ENCODE assay signal across 14 cellular contexts in the genomic region with DNA sequence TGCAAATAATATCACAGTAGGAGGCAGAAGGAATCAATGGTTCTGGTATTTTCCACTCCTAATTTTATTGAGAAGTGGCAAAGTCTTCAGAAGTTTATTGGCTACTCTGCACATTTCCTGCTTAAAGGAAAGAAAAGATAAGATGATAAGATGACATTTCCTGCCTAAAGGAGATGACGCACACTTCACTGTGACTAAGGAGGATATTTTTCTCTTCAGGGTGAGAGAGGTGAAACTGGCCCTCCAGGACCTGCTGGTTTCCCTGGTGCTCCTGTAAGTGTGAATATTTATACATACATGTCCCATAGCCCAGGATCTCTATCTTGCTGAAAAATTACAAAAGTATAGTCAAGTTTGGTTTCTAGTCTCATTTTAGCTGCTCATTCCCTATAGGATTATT. TPM values are rescaled to one million over a fixed set of nuclear protein-coding genes. Genes with fewer than 3 reads are reported as not detected.
DNase-seq lines count a peak whose midpoint lies in the region; ATAC-seq and TF ChIP-seq lines count a peak whose summit lies in the region.
"Had no signal": no experiment of that assay in that cellular context is flagged by ENCODE, and none has a peak within 500 bp of the region (broad histone marks: within the 10 kb centered on the region; RNA-seq: fewer than 3 reads in every experiment).

No MANE protein-coding gene starts in this region.

- H2AFZ ChIP-seq in DND-41 (ENCODE audit: low read depth, low read length): no peak overlapping the region
- H2AFZ ChIP-seq: GM23338 had no signal

- H3K36me3 ChIP-seq in DND-41 (ENCODE audit: insufficient read depth, low read length) (no peaks in the 10 kb centered on the region), adipocyte (ENCODE audit: control insufficient read depth, insufficient read depth, low read length, severe bottlenecking) (peaks cover 99% of the 10 kb centered on the region), Caco-2 (ENCODE audit: control insufficient read depth, insufficient read depth, low read length) (no peaks in the 10 kb centered on the region; the same call in 1 of the 2 replicates)

- H3K36me3 Mint-ChIP-seq in Caco-2 (ENCODE audit: insufficient read depth, unreplicated experiment): no peaks in the 10 kb centered on the region

- no peaks in the 10 kb centered on the region for H4K20me1 ChIP-seq in DND-41 (ENCODE audit: insufficient read depth, low read length)

- no peak overlapping the region for H3K4me3 Mint-ChIP-seq in Caco-2 (ENCODE audit: unreplicated experiment)
- H3K4me3 Mint-ChIP-seq: CD4-positive, alpha-beta T cell; GM23338 had no signal

- CTCF ChIA-PET in Caco-2 (lab: Charles Lee): no interaction called here

- H3K27me3 Mint-ChIP-seq in Caco-2 (ENCODE audit: insufficient read depth, unreplicated experiment): no peaks in the 10 kb centered on the region
- H3K27me3 Mint-ChIP-seq: CD4-positive, alpha-beta T cell had no signal

- POLR2A ChIA-PET in Caco-2 (lab: Charles Lee): no interaction called here

- no peaks in the 10 kb centered on the region for H3K9me3 Mint-ChIP-seq in Caco-2 (ENCODE audit: unreplicated experiment)
- H3K9me3 Mint-ChIP-seq: CD4-positive, alpha-beta T cell; GM23338 had no signal

- no peaks in the 10 kb centered on the region for H3K79me2 ChIP-seq in DND-41 (ENCODE audit: insufficient read depth, low read length)

- DNase-seq in DND-41: no peak
- DNase-seq in LoVo (ENCODE audit: low spot score): peak; percentile 24
- peak; percentile 47 for DNase-seq in adipocyte (ENCODE audit: low read depth)
- peak; percentile 37 for DNase-seq in kidney tubule cell (ENCODE audit: low spot score)
- DNase-seq in GM20000 (ENCODE audit: low spot score): no peak
- DNase-seq in Caco-2: no peak
- DNase-seq: CD4-positive, alpha-beta T cell; KBM-7; left colon; Right ventricle myocardium superior had no signal

- H3K9ac ChIP-seq in DND-41 (ENCODE audit: low read depth, low read length) (no peak overlapping the region), adipocyte (ENCODE audit: low read length) (peak overlapping the region; percentile 73)

- no peak overlapping the region for H3K4me2 ChIP-seq in DND-41 (ENCODE audit: insufficient read depth, low read length)
- H3K4me2 ChIP-seq: GM23338 had no signal

- H3K4me3 ChIP-seq in DND-41 (ENCODE audit: low read depth in 1 of 2, low read length in 2 of 2) (no peak overlapping the region), adipocyte (ENCODE audit: low read length) (no peak overlapping the region), Caco-2 (ENCODE audit: low read depth, low read length) (no peak overlapping the region)
- H3K4me3 ChIP-seq: gastroesophageal sphincter, GM23338 had no signal

- BruUV-seq in Caco-2 (replicated peaks; lab: Mats Ljungman, UMichigan): no TSS peak

- no peaks in the 10 kb centered on the region for H3K4me1 Mint-ChIP-seq in Caco-2 (ENCODE audit: low read depth, unreplicated experiment)
- H3K4me1 Mint-ChIP-seq: GM23338 had no signal

- H3K27ac Mint-ChIP-seq in Caco-2 (ENCODE audit: unreplicated experiment): no peak overlapping the region
- H3K27ac Mint-ChIP-seq: CD4-positive, alpha-beta T cell; GM23338 had no signal

- H3K27me3 ChIP-seq in DND-41 (ENCODE audit: insufficient read depth, low read length, poor library complexity) (no peaks in the 10 kb centered on the region), adipocyte (replicated peaks; ENCODE audit: control insufficient read depth, insufficient read depth, low read length) (no peaks in the 10 kb centered on the region), Caco-2 (replicated peaks; ENCODE audit: control insufficient read depth, insufficient read depth, low read length) (no peaks in the 10 kb centered on the region)
- H3K27me3 ChIP-seq: gastroesophageal sphincter had no signal

- H3K4me1 ChIP-seq in DND-41 (ENCODE audit: insufficient read depth, low read length) (no peaks in the 10 kb centered on the region), adipocyte (ENCODE audit: control insufficient read depth, insufficient read depth, low read length) (peaks cover 72% of the 10 kb centered on the region), Caco-2 (no peaks in the 10 kb centered on the region)
- H3K4me1 ChIP-seq: gastroesophageal sphincter had no signal

- H3K27ac ChIP-seq in DND-41 (ENCODE audit: low read length): no peak overlapping the region

- ATAC-seq in DND-41 (ENCODE audit: insufficient read depth, low read depth): peak; percentile 58
- no peak for ATAC-seq in HG03521 (IDR thresholded peaks at IDR 0.05; ENCODE audit: unreplicated experiment)
- no peak for ATAC-seq in HG02870 (IDR thresholded peaks at IDR 0.05; ENCODE audit: unreplicated experiment)
- ATAC-seq: gastroesophageal sphincter, GM23338, left colon had no signal

- TF ChIP-seq CTCF in DND-41 (IDR thresholded peaks at IDR 0.05; ENCODE audit: borderline replicate concordance, extremely low read depth, low read length, poor library complexity, severe bottlenecking) (no peak), GM20000 (IDR thresholded peaks at IDR 0.05; ENCODE audit: extremely low read depth, missing control alignments) (no peak), Caco-2 (IDR thresholded peaks at IDR 0.05; ENCODE audit: insufficient read depth in 1 of 2, low read depth in 1 of 2, low read length in 1 of 2, severe bottlenecking in 1 of 2, unreplicated experiment in 1 of 2) (no peak)

- H3K9me3 ChIP-seq in DND-41 (ENCODE audit: insufficient read depth, low read length, severe bottlenecking): no peaks in the 10 kb centered on the region
- H3K9me3 ChIP-seq in adipocyte (ENCODE audit: control insufficient read depth, low read length): no peaks in the 10 kb centered on the region
- H3K9me3 ChIP-seq in Caco-2: no peaks in the 10 kb centered on the region
- H3K9me3 ChIP-seq: gastroesophageal sphincter had no signal

- intact Hi-C loops in Caco-2 (cut with micrococcal nuclease; ENCODE audit: unreplicated experiment): no loop called here

RNA-seq across cellular contexts. Expression of gene COL3A1, which starts 27.9 kb away (rescaled TPM):
- total RNA-seq in Caco-2 (2022): 25.4 and 29.2 TPM in 2 replicates
- total RNA-seq: CD4-positive, alpha-beta T cell had no signal

Comparison
In these comparisons a context has a peak if more than half of its experiments do, and no peak if none do; other contexts are left out.
1. DNase-seq: peak in LoVo (single experiment), adipocyte (single experiment) and kidney tubule cell (single experiment); none in DND-41 (single experiment), GM20000 (single experiment) and Caco-2 (0 of 2).